ENCODE assay signal across 1 cellular context in the genomic region with DNA sequence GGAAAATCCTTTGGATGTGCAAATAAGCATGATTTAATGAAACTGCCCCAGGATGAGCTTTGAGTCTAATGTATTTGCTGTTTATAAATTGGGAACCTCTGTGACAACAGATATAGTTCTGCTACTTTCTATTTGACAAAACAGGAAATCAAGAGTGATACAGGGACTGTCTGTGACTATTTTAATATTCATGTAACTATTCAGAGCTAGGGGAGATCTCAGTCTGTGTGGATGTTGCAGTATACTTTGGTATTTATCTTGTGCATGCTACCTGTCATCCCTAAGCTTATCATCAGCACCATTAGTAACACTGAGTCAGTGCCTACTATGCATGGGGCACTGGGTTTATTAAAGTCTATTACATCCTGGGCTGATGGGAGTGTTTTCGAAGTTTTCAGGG.
TF ChIP-seq lines count a peak whose summit lies in the region.

No MANE protein-coding gene starts in this region.

TF ChIP-seq in K562, 482 proteins besides CTCF, POLR2A, EP300 and RAD21 (continued from another document):
- TF ChIP-seq, protein P1, sequence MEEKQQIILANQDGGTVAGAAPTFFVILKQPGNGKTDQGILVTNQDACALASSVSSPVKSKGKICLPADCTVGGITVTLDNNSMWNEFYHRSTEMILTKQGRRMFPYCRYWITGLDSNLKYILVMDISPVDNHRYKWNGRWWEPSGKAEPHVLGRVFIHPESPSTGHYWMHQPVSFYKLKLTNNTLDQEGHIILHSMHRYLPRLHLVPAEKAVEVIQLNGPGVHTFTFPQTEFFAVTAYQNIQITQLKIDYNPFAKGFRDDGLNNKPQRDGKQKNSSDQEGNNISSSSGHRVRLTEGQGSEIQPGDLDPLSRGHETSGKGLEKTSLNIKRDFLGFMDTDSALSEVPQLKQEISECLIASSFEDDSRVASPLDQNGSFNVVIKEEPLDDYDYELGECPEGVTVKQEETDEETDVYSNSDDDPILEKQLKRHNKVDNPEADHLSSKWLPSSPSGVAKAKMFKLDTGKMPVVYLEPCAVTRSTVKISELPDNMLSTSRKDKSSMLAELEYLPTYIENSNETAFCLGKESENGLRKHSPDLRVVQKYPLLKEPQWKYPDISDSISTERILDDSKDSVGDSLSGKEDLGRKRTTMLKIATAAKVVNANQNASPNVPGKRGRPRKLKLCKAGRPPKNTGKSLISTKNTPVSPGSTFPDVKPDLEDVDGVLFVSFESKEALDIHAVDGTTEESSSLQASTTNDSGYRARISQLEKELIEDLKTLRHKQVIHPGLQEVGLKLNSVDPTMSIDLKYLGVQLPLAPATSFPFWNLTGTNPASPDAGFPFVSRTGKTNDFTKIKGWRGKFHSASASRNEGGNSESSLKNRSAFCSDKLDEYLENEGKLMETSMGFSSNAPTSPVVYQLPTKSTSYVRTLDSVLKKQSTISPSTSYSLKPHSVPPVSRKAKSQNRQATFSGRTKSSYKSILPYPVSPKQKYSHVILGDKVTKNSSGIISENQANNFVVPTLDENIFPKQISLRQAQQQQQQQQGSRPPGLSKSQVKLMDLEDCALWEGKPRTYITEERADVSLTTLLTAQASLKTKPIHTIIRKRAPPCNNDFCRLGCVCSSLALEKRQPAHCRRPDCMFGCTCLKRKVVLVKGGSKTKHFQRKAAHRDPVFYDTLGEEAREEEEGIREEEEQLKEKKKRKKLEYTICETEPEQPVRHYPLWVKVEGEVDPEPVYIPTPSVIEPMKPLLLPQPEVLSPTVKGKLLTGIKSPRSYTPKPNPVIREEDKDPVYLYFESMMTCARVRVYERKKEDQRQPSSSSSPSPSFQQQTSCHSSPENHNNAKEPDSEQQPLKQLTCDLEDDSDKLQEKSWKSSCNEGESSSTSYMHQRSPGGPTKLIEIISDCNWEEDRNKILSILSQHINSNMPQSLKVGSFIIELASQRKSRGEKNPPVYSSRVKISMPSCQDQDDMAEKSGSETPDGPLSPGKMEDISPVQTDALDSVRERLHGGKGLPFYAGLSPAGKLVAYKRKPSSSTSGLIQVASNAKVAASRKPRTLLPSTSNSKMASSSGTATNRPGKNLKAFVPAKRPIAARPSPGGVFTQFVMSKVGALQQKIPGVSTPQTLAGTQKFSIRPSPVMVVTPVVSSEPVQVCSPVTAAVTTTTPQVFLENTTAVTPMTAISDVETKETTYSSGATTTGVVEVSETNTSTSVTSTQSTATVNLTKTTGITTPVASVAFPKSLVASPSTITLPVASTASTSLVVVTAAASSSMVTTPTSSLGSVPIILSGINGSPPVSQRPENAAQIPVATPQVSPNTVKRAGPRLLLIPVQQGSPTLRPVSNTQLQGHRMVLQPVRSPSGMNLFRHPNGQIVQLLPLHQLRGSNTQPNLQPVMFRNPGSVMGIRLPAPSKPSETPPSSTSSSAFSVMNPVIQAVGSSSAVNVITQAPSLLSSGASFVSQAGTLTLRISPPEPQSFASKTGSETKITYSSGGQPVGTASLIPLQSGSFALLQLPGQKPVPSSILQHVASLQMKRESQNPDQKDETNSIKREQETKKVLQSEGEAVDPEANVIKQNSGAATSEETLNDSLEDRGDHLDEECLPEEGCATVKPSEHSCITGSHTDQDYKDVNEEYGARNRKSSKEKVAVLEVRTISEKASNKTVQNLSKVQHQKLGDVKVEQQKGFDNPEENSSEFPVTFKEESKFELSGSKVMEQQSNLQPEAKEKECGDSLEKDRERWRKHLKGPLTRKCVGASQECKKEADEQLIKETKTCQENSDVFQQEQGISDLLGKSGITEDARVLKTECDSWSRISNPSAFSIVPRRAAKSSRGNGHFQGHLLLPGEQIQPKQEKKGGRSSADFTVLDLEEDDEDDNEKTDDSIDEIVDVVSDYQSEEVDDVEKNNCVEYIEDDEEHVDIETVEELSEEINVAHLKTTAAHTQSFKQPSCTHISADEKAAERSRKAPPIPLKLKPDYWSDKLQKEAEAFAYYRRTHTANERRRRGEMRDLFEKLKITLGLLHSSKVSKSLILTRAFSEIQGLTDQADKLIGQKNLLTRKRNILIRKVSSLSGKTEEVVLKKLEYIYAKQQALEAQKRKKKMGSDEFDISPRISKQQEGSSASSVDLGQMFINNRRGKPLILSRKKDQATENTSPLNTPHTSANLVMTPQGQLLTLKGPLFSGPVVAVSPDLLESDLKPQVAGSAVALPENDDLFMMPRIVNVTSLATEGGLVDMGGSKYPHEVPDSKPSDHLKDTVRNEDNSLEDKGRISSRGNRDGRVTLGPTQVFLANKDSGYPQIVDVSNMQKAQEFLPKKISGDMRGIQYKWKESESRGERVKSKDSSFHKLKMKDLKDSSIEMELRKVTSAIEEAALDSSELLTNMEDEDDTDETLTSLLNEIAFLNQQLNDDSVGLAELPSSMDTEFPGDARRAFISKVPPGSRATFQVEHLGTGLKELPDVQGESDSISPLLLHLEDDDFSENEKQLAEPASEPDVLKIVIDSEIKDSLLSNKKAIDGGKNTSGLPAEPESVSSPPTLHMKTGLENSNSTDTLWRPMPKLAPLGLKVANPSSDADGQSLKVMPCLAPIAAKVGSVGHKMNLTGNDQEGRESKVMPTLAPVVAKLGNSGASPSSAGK (IDR thresholded peaks at IDR 0.05), result no peak
- TF ChIP-seq E4F1 (CRISPR knock-in tag; IDR thresholded peaks at IDR 0.05; ENCODE audit: borderline replicate concordance), result no peak
- TF ChIP-seq MYC (IDR thresholded peaks at IDR 0.05; ENCODE audit: low read depth, low read length), result no peak
- no peak for TF ChIP-seq MYC (CRISPR knock-in tag; IDR thresholded peaks at IDR 0.05; ENCODE audit: borderline replicate concordance, low read depth)
- TF ChIP-seq, protein P2, sequence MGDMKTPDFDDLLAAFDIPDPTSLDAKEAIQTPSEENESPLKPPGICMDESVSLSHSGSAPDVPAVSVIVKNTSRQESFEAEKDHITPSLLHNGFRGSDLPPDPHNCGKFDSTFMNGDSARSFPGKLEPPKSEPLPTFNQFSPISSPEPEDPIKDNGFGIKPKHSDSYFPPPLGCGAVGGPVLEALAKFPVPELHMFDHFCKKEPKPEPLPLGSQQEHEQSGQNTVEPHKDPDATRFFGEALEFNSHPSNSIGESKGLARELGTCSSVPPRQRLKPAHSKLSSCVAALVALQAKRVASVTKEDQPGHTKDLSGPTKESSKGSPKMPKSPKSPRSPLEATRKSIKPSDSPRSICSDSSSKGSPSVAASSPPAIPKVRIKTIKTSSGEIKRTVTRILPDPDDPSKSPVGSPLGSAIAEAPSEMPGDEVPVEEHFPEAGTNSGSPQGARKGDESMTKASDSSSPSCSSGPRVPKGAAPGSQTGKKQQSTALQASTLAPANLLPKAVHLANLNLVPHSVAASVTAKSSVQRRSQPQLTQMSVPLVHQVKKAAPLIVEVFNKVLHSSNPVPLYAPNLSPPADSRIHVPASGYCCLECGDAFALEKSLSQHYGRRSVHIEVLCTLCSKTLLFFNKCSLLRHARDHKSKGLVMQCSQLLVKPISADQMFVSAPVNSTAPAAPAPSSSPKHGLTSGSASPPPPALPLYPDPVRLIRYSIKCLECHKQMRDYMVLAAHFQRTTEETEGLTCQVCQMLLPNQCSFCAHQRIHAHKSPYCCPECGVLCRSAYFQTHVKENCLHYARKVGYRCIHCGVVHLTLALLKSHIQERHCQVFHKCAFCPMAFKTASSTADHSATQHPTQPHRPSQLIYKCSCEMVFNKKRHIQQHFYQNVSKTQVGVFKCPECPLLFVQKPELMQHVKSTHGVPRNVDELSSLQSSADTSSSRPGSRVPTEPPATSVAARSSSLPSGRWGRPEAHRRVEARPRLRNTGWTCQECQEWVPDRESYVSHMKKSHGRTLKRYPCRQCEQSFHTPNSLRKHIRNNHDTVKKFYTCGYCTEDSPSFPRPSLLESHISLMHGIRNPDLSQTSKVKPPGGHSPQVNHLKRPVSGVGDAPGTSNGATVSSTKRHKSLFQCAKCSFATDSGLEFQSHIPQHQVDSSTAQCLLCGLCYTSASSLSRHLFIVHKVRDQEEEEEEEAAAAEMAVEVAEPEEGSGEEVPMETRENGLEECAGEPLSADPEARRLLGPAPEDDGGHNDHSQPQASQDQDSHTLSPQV (IDR thresholded peaks at IDR 0.05), result no peak
- no peak for TF ChIP-seq MLX (CRISPR knock-in tag; conservative IDR thresholded peaks at IDR 0.05)
